Comparison of ENCODE assay signal across 20 cellular contexts in genomic region chr3:115741650-115742049, GRCh38.
"Had no signal": no experiment of that assay in that cellular context is flagged by ENCODE, and none has a peak within 500 bp of the region (broad histone marks: within the 10 kb centered on the region; RNA-seq: fewer than 3 reads in every experiment).

No MANE protein-coding gene starts in this region.

- H3K27ac Mint-ChIP-seq: dendritic cell treated with granulocyte-macrophage colony-stimulating factor and Interleukin-4, amounts not matched to agents 40 ng/mL and 50 ng/mL, for 4 days; effector memory CD8-positive, alpha-beta T cell; endodermal cell had no signal

- H3K4me3 Mint-ChIP-seq: dendritic cell treated with granulocyte-macrophage colony-stimulating factor and Interleukin-4, amounts not matched to agents 40 ng/mL and 50 ng/mL, for 4 days; effector memory CD8-positive, alpha-beta T cell; endodermal cell had no signal

- H3K27me3 Mint-ChIP-seq: dendritic cell treated with granulocyte-macrophage colony-stimulating factor and Interleukin-4, amounts not matched to agents 40 ng/mL and 50 ng/mL, for 4 days had no signal

- DNase-seq: colonic mucosa; cortex of kidney; dermis blood vessel endothelial cell; dorsolateral prefrontal cortex; effector CD4-positive, alpha-beta T cell; effector CD8-positive, alpha-beta T cell; effector memory CD4-positive, alpha-beta T cell; effector memory CD8-positive, alpha-beta T cell; endodermal cell; erythroblast; esophagus squamous epithelium; foreskin fibroblast; foreskin keratinocyte; foreskin melanocyte; gastrocnemius medialis; glutamatergic neuron; head of caudate nucleus; heart left ventricle; heart right ventricle had no signal

- H3K4me1 Mint-ChIP-seq: endodermal cell had no signal
